ENCODE assay signal across 1 cellular context in the genomic region with DNA sequence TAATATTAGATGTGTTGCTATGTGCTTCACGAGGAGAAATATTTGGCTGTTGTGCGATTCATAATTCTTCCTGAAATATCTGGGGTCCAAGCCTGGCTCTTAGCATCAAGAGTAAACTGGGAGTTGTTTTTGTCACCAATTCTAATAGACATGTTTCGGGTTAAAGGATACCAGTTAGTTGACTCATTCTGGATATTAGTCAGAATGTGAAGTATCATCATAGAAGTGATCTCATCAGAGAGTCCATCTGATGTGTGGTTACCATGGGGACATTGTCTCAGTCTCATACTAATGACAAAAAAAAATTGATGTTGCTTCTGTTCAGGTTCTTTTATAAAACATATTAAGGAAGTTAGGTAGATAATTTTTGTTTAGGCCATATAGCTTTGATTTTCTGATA.
TF ChIP-seq lines count a peak whose summit lies in the region.

No MANE protein-coding gene starts in this region.

TF ChIP-seq in GM23338, 12 proteins besides CTCF, POLR2A, EP300 and RAD21:
- TF ChIP-seq, protein P1, sequence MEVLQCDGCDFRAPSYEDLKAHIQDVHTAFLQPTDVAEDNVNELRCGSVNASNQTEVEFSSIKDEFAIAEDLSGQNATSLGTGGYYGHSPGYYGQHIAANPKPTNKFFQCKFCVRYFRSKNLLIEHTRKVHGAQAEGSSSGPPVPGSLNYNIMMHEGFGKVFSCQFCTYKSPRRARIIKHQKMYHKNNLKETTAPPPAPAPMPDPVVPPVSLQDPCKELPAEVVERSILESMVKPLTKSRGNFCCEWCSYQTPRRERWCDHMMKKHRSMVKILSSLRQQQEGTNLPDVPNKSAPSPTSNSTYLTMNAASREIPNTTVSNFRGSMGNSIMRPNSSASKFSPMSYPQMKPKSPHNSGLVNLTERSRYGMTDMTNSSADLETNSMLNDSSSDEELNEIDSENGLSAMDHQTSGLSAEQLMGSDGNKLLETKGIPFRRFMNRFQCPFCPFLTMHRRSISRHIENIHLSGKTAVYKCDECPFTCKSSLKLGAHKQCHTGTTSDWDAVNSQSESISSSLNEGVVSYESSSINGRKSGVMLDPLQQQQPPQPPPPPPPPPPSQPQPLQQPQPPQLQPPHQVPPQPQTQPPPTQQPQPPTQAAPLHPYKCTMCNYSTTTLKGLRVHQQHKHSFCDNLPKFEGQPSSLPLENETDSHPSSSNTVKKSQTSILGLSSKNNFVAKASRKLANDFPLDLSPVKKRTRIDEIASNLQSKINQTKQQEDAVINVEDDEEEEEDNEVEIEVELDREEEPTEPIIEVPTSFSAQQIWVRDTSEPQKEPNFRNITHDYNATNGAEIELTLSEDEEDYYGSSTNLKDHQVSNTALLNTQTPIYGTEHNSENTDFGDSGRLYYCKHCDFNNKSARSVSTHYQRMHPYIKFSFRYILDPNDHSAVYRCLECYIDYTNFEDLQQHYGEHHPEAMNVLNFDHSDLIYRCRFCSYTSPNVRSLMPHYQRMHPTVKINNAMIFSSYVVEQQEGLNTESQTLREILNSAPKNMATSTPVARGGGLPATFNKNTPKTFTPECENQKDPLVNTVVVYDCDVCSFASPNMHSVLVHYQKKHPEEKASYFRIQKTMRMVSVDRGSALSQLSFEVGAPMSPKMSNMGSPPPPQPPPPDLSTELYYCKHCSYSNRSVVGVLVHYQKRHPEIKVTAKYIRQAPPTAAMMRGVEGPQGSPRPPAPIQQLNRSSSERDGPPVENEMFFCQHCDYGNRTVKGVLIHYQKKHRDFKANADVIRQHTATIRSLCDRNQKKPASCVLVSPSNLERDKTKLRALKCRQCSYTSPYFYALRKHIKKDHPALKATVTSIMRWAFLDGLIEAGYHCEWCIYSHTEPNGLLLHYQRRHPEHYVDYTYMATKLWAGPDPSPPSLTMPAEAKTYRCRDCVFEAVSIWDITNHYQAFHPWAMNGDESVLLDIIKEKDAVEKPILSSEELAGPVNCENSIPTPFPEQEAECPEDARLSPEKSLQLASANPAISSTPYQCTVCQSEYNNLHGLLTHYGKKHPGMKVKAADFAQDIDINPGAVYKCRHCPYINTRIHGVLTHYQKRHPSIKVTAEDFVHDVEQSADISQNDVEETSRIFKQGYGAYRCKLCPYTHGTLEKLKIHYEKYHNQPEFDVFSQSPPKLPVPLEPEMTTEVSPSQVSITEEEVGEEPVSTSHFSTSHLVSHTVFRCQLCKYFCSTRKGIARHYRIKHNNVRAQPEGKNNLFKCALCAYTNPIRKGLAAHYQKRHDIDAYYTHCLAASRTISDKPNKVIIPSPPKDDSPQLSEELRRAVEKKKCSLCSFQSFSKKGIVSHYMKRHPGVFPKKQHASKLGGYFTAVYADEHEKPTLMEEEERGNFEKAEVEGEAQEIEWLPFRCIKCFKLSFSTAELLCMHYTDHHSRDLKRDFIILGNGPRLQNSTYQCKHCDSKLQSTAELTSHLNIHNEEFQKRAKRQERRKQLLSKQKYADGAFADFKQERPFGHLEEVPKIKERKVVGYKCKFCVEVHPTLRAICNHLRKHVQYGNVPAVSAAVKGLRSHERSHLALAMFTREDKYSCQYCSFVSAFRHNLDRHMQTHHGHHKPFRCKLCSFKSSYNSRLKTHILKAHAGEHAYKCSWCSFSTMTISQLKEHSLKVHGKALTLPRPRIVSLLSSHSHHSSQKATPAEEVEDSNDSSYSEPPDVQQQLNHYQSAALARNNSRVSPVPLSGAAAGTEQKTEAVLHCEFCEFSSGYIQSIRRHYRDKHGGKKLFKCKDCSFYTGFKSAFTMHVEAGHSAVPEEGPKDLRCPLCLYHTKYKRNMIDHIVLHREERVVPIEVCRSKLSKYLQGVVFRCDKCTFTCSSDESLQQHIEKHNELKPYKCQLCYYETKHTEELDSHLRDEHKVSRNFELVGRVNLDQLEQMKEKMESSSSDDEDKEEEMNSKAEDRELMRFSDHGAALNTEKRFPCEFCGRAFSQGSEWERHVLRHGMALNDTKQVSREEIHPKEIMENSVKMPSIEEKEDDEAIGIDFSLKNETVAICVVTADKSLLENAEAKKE (CRISPR knock-in tag; IDR thresholded peaks at IDR 0.05): no peak
- TF ChIP-seq NANOG (IDR thresholded peaks at IDR 0.05; ENCODE audit: borderline replicate concordance): no peak
